In genomic region chr3:98147179-98147578, GRCh38 we compare ENCODE assay signal across 40 cellular contexts. TPM values are rescaled to one million over a fixed set of nuclear protein-coding genes. Genes with fewer than 3 reads are reported as not detected.
"Had no signal": no experiment of that assay in that cellular context is flagged by ENCODE, and none has a peak within 500 bp of the region (broad histone marks: within the 10 kb centered on the region; RNA-seq: fewer than 3 reads in every experiment).

Gene OR5H14 (plus strand): TSS chr3:98147479. CDS start chr3:98149386, 1,907 bp downstream.

- H3K27ac ChIP-seq: adrenal gland, ascending aorta, body of pancreas, brain microvascular endothelial cell, breast epithelium, cardiac muscle cell had no signal

- H3K36me3 Mint-ChIP-seq: activated naive CD4-positive, alpha-beta T cell treated with anti-CD3 and anti-CD28 coated beads, Interleukin-2, amount 10 ng/mL, durations not matched to agents 7 days and 5 days; activated naive CD4-positive, alpha-beta T cell treated with anti-CD3 and anti-CD28 coated beads, Interleukin-2, amount 50 U/mL, for 24 hours; activated naive CD4-positive, alpha-beta T cell treated with anti-CD3 and anti-CD28 coated beads, Interleukin-2, amount 50 U/mL, for 72 hours; activated naive CD8-positive, alpha-beta T cell; activated naive CD8-positive, alpha-beta T cell treated with anti-CD3 and anti-CD28 coated beads for 36 hours; activated naive CD8-positive, alpha-beta T cell treated with anti-CD3 and anti-CD28 coated beads, Interleukin-2, amount 10 ng/mL, durations not matched to agents 7 days and 5 days; brain had no signal

- H3K4me3 Mint-ChIP-seq: activated naive CD4-positive, alpha-beta T cell treated with anti-CD3 and anti-CD28 coated beads for 36 hours; activated naive CD4-positive, alpha-beta T cell treated with anti-CD3 and anti-CD28 coated beads, Interleukin-2, amount 10 ng/mL, durations not matched to agents 7 days and 5 days; activated naive CD4-positive, alpha-beta T cell treated with anti-CD3 and anti-CD28 coated beads, Interleukin-2, amount 50 U/mL, for 24 hours; activated naive CD8-positive, alpha-beta T cell; activated naive CD8-positive, alpha-beta T cell treated with anti-CD3 and anti-CD28 coated beads for 36 hours; activated naive CD8-positive, alpha-beta T cell treated with anti-CD3 and anti-CD28 coated beads, Interleukin-2, amount 10 ng/mL, durations not matched to agents 7 days and 5 days; activated naive CD8-positive, alpha-beta T cell treated with anti-CD3 and anti-CD28 coated beads, Interleukin-2, amount 50 U/mL, for 24 hours; activated T-cell treated with anti-CD3 and anti-CD28 coated beads, Interleukin-2, amount 50 U/mL, for 24 hours; activated T-cell treated with anti-CD3 and anti-CD28 coated beads, Interleukin-2, amount 50 U/mL, for 4 hours; activated T-helper 1 cell treated with anti-CD3 and anti-CD28 coated beads, Interleukin-12 subunit alpha, Interleukin-12 subunit beta, Interleukin-2, Interleukin-4 antibody, amounts not matched to agents 30 ng/mL and 10 ng/mL and 1 ng/mL, durations not matched to agents 14 hours and 24 hours and 36 hours; activated T-helper 17 cell treated with anti-CD3 and anti-CD28 coated beads, Interleukin-2, amount 50 U/mL, for 72 hours; brain; central memory CD8-positive, alpha-beta T cell had no signal

- DNase-seq: activated effector memory CD4-positive, alpha-beta T cell treated with anti-CD3 and anti-CD28 coated beads, Interleukin-2, amount 50 U/mL, for 16 hours; activated effector memory CD4-positive, alpha-beta T cell treated with Interleukin-2 at 50 U/mL for 16 hours; activated gamma-delta T cell; activated gamma-delta T cell treated with Interleukin-2 at 50 U/mL for 16 hours; activated naive CD4-positive, alpha-beta T cell; activated naive CD4-positive, alpha-beta T cell treated with anti-CD3 and anti-CD28 coated beads for 36 hours; activated naive CD4-positive, alpha-beta T cell treated with anti-CD3 and anti-CD28 coated beads, Interleukin-2, amount 10 ng/mL, durations not matched to agents 7 days and 5 days; activated naive CD4-positive, alpha-beta T cell treated with anti-CD3 and anti-CD28 coated beads, Interleukin-2, amount 50 U/mL, for 16 hours; activated naive CD4-positive, alpha-beta T cell treated with Interleukin-2 at 50 U/mL for 16 hours; activated naive CD8-positive, alpha-beta T cell treated with anti-CD3 and anti-CD28 coated beads for 36 hours; activated naive CD8-positive, alpha-beta T cell treated with anti-CD3 and anti-CD28 coated beads, Interleukin-2, amount 10 ng/mL, durations not matched to agents 7 days and 5 days; activated naive CD8-positive, alpha-beta T cell treated with anti-CD3 and anti-CD28 coated beads, Interleukin-2, amount 50 U/mL, for 24 hours; activated T-cell treated with anti-CD3 and anti-CD28 coated beads, Interleukin-2, amount 50 U/mL, for 24 hours; activated T-cell treated with anti-CD3 and anti-CD28 coated beads, Interleukin-2, amount 50 U/mL, for 4 hours; activated T-cell treated with anti-CD3 and anti-CD28 coated beads, Interleukin-2, amount 50 U/mL, for 48 hours; adrenal gland; amniotic stem cell; amygdala; anterior cingulate cortex; aorta; body of pancreas; brain microvascular endothelial cell; caudate nucleus; central memory CD4-positive, alpha-beta T cell; cerebellar nuclear complex had no signal

- H3K4me1 ChIP-seq: adrenal gland, ascending aorta, body of pancreas, breast epithelium had no signal

- H3K4me1 Mint-ChIP-seq: activated naive CD4-positive, alpha-beta T cell treated with anti-CD3 and anti-CD28 coated beads, Interleukin-2, amount 10 ng/mL, durations not matched to agents 7 days and 5 days; activated naive CD4-positive, alpha-beta T cell treated with anti-CD3 and anti-CD28 coated beads, Interleukin-2, amount 50 U/mL, for 24 hours; activated naive CD8-positive, alpha-beta T cell treated with anti-CD3 and anti-CD28 coated beads for 36 hours; activated naive CD8-positive, alpha-beta T cell treated with anti-CD3 and anti-CD28 coated beads, Interleukin-2, amount 10 ng/mL, durations not matched to agents 7 days and 5 days; activated naive CD8-positive, alpha-beta T cell treated with anti-CD3 and anti-CD28 coated beads, Interleukin-2, amount 50 U/mL, for 24 hours; activated T-helper 17 cell treated with anti-CD3 and anti-CD28 coated beads, Interleukin-2, amount 50 U/mL, for 72 hours; brain; central memory CD8-positive, alpha-beta T cell had no signal

- H3K9me3 Mint-ChIP-seq: activated naive CD4-positive, alpha-beta T cell treated with anti-CD3 and anti-CD28 coated beads for 36 hours; activated naive CD4-positive, alpha-beta T cell treated with anti-CD3 and anti-CD28 coated beads, Interleukin-2, amount 10 ng/mL, durations not matched to agents 7 days and 5 days; activated naive CD4-positive, alpha-beta T cell treated with anti-CD3 and anti-CD28 coated beads, Interleukin-2, amount 50 U/mL, for 24 hours; activated naive CD8-positive, alpha-beta T cell treated with anti-CD3 and anti-CD28 coated beads, Interleukin-2, amount 50 U/mL, for 24 hours; activated T-cell treated with anti-CD3 and anti-CD28 coated beads, Interleukin-2, amount 50 U/mL, for 24 hours; activated T-helper 1 cell treated with anti-CD3 and anti-CD28 coated beads, Interleukin-12 subunit alpha, Interleukin-12 subunit beta, Interleukin-2, Interleukin-4 antibody, amounts not matched to agents 30 ng/mL and 10 ng/mL and 1 ng/mL, durations not matched to agents 14 hours and 24 hours and 36 hours; activated T-helper 2 cell treated with anti-CD3 and anti-CD28 coated beads, Interferon-gamma antibody, Interleukin-2, Interleukin-4, amounts not matched to agents 10 μg/mL and 5 μg/mL and 100 μg/mL, durations not matched to agents 14 hours and 24 hours and 36 hours; central memory CD8-positive, alpha-beta T cell had no signal

- ATAC-seq: activated naive CD4-positive, alpha-beta T cell treated with anti-CD3 and anti-CD28 coated beads, Interleukin-2, amount 50 U/mL, for 72 hours; activated naive CD8-positive, alpha-beta T cell treated with anti-CD3 and anti-CD28 coated beads, Interleukin-2, amount 50 U/mL, for 24 hours; activated T-cell treated with anti-CD3 and anti-CD28 coated beads, Interleukin-2, amount 50 U/mL, for 4 hours; activated T-helper 17 cell treated with anti-CD3 and anti-CD28 coated beads, Interleukin-2, amount 50 U/mL, for 72 hours; body of pancreas had no signal

- H3K9me3 ChIP-seq: adrenal gland, ascending aorta, body of pancreas, breast epithelium had no signal

- H3K27me3 Mint-ChIP-seq: activated naive CD4-positive, alpha-beta T cell treated with anti-CD3 and anti-CD28 coated beads, Interleukin-2, amount 10 ng/mL, durations not matched to agents 7 days and 5 days; activated naive CD4-positive, alpha-beta T cell treated with anti-CD3 and anti-CD28 coated beads, Interleukin-2, amount 50 U/mL, for 24 hours; activated naive CD8-positive, alpha-beta T cell; activated naive CD8-positive, alpha-beta T cell treated with anti-CD3 and anti-CD28 coated beads, Interleukin-2, amount 50 U/mL, for 24 hours; brain had no signal

- H3K27me3 ChIP-seq: adrenal gland, ascending aorta, body of pancreas, brain microvascular endothelial cell, breast epithelium, cardiac muscle cell had no signal

- H3K27ac Mint-ChIP-seq: activated naive CD4-positive, alpha-beta T cell treated with anti-CD3 and anti-CD28 coated beads for 36 hours; activated naive CD4-positive, alpha-beta T cell treated with anti-CD3 and anti-CD28 coated beads, Interleukin-2, amount 10 ng/mL, durations not matched to agents 7 days and 5 days; activated naive CD4-positive, alpha-beta T cell treated with anti-CD3 and anti-CD28 coated beads, Interleukin-2, amount 50 U/mL, for 24 hours; activated naive CD4-positive, alpha-beta T cell treated with anti-CD3 and anti-CD28 coated beads, Interleukin-2, amount 50 U/mL, for 72 hours; activated naive CD8-positive, alpha-beta T cell; activated naive CD8-positive, alpha-beta T cell treated with anti-CD3 and anti-CD28 coated beads for 36 hours; activated naive CD8-positive, alpha-beta T cell treated with anti-CD3 and anti-CD28 coated beads, Interleukin-2, amount 10 ng/mL, durations not matched to agents 7 days and 5 days; activated naive CD8-positive, alpha-beta T cell treated with anti-CD3 and anti-CD28 coated beads, Interleukin-2, amount 50 U/mL, for 24 hours; activated T-cell treated with anti-CD3 and anti-CD28 coated beads, Interleukin-2, amount 50 U/mL, for 24 hours; activated T-helper 1 cell treated with anti-CD3 and anti-CD28 coated beads, Interleukin-12 subunit alpha, Interleukin-12 subunit beta, Interleukin-2, Interleukin-4 antibody, amounts not matched to agents 30 ng/mL and 10 ng/mL and 1 ng/mL, durations not matched to agents 14 hours and 24 hours and 36 hours; activated T-helper 17 cell treated with anti-CD3 and anti-CD28 coated beads, Interleukin-2, amount 50 U/mL, for 72 hours; activated T-helper 2 cell treated with anti-CD3 and anti-CD28 coated beads, Interferon-gamma antibody, Interleukin-2, Interleukin-4, amounts not matched to agents 10 μg/mL and 5 μg/mL and 100 μg/mL, durations not matched to agents 14 hours and 24 hours and 36 hours; brain had no signal

RNA-seq across cellular contexts. Expression of gene OR5H14, which starts in this region (rescaled TPM):
- total RNA-seq: activated naive CD4-positive, alpha-beta T cell treated with anti-CD3 and anti-CD28 coated beads for 36 hours; activated naive CD8-positive, alpha-beta T cell treated with anti-CD3 and anti-CD28 coated beads for 36 hours; activated naive CD8-positive, alpha-beta T cell treated with anti-CD3 and anti-CD28 coated beads, Interleukin-2, amount 10 ng/mL, durations not matched to agents 7 days and 5 days; activated T-cell treated with anti-CD3 and anti-CD28 coated beads, Interleukin-2, amount 50 U/mL, for 4 hours; activated T-helper 1 cell treated with anti-CD3 and anti-CD28 coated beads, Interleukin-12 subunit alpha, Interleukin-12 subunit beta, Interleukin-2, Interleukin-4 antibody, amounts not matched to agents 30 ng/mL and 10 ng/mL and 1 ng/mL, durations not matched to agents 14 hours and 24 hours and 36 hours; activated T-helper 17 cell treated with anti-CD3 and anti-CD28 coated beads, Interleukin-2, amount 50 U/mL, for 72 hours; ascending aorta; astrocyte; body of pancreas; breast epithelium; cardiac muscle cell; cardiac septum; cerebellum; chondrocyte had no signal
